1 cellular context compared by ENCODE assay signal in the genomic region with DNA sequence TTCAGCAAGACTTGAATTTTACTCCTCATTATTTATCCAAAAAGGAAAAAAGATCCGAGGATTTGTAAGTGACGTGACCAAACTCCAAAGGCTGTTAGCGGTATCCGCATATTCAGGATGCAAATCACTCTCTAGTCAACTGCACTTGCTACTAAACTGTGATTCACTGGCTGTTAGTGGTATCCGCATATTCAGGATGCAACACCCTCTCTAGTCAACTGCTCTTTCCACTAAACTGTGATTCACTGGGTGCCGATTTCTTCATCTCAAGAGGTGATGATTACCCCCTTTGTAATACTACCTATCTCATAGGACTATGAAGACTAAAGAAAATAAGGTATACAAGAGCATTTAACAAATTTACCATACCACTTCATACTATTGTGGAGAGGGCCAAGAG.
TF ChIP-seq lines count a peak whose summit lies in the region.

No MANE protein-coding gene starts in this region.

TF ChIP-seq in H1, 55 proteins besides CTCF, POLR2A, EP300 and RAD21:
- no peak for TF ChIP-seq CBX8 (IDR thresholded peaks at IDR 0.05; ENCODE audit: borderline replicate concordance, low read depth, low read length)
- TF ChIP-seq ZNF274 (IDR thresholded peaks at IDR 0.05; ENCODE audit: borderline replicate concordance, extremely low read depth, low read length) = no peak
- TF ChIP-seq ASH2L (IDR thresholded peaks at IDR 0.05; ENCODE audit: low read length) = peak; percentile 26
